1 cellular context compared by ENCODE assay signal in the genomic region with DNA sequence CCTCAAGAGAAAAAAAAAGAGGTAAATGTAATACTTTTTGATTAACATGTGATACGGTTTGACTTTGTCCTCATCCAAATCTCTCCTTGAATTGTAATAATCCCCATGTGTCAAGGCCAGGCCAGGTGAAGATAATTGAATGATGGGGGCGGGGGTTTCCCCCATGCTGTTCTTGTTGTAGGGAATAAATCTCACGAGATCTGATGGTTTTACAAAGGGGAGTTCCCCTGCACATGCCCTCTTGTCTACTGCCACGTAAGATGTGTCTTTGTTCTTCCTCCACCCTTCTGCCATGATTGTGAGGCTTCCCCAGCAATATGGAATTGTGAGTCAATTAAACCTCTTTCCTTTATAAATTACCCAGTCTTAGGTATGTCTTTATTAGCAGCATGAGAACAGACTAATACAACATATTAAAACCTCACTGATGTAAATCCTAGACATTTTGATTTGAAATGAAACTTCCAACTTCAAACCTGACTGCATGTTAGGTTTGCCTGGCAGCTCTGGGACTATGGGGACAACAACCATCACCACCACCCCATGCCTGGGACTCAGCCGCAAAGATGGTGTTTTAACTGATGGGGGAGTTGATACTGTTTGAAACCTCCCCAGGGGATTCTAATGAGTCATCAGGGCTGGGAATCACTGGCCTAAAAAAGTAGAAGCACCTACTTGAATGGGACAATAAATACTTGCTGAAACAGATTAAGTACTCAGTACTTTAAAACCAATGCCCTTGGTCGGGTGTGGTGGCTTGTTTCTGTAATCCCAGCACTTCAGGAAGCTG.
A peak's percentile ranks its signal among the peaks of the same experiment; 100 is the strongest.
TF ChIP-seq lines count a peak whose summit lies in the region.

No MANE protein-coding gene starts in this region.

TF ChIP-seq in GM12878, 131 proteins besides CTCF, POLR2A, EP300 and RAD21 (continued from another document and continues in another):
- no peak for TF ChIP-seq EED (IDR thresholded peaks at IDR 0.05; ENCODE audit: low read depth)
- TF ChIP-seq MTA3 (IDR thresholded peaks at IDR 0.05; ENCODE audit: borderline replicate concordance, low read length): no peak
- TF ChIP-seq NFXL1 (IDR thresholded peaks at IDR 0.05; ENCODE audit: borderline replicate concordance): no peak
- no peak for TF ChIP-seq SIX5 (IDR thresholded peaks at IDR 0.05; ENCODE audit: low read depth, low read length, severe bottlenecking)
- TF ChIP-seq EGR1 (IDR thresholded peaks at IDR 0.05; ENCODE audit: borderline replicate concordance in 1 of 2, low read depth in 2 of 2, low read length in 2 of 2): peak in 1 of 2 experiments; percentile 69; a peak in 2 of 3 replicates
- TF ChIP-seq MYB (IDR thresholded peaks at IDR 0.05; ENCODE audit: borderline replicate concordance, low read depth, low read length): no peak
- TF ChIP-seq, protein P1, sequence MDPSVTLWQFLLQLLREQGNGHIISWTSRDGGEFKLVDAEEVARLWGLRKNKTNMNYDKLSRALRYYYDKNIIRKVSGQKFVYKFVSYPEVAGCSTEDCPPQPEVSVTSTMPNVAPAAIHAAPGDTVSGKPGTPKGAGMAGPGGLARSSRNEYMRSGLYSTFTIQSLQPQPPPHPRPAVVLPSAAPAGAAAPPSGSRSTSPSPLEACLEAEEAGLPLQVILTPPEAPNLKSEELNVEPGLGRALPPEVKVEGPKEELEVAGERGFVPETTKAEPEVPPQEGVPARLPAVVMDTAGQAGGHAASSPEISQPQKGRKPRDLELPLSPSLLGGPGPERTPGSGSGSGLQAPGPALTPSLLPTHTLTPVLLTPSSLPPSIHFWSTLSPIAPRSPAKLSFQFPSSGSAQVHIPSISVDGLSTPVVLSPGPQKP (IDR thresholded peaks at IDR 0.05; ENCODE audit: low read depth, low read length): no peak
- no peak for TF ChIP-seq CREM (IDR thresholded peaks at IDR 0.05; ENCODE audit: low read depth)
- no peak for TF ChIP-seq NR2F1 (conservative IDR thresholded peaks at IDR 0.05)
- TF ChIP-seq TARDBP (IDR thresholded peaks at IDR 0.05; ENCODE audit: borderline replicate concordance): no peak
- no peak for TF ChIP-seq SP1 (IDR thresholded peaks at IDR 0.05; ENCODE audit: low read depth, low read length)
- 0 out of 2 replicates have a peak, but pooled peaks have one; percentile 44 for TF ChIP-seq MTA2 (IDR thresholded peaks at IDR 0.05; ENCODE audit: low read depth)
- TF ChIP-seq, protein P2, sequence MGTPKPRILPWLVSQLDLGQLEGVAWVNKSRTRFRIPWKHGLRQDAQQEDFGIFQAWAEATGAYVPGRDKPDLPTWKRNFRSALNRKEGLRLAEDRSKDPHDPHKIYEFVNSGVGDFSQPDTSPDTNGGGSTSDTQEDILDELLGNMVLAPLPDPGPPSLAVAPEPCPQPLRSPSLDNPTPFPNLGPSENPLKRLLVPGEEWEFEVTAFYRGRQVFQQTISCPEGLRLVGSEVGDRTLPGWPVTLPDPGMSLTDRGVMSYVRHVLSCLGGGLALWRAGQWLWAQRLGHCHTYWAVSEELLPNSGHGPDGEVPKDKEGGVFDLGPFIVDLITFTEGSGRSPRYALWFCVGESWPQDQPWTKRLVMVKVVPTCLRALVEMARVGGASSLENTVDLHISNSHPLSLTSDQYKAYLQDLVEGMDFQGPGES (IDR thresholded peaks at IDR 0.05): no peak
- no peak for TF ChIP-seq CEBPB (IDR thresholded peaks at IDR 0.05; ENCODE audit: borderline replicate concordance in 1 of 2, low read depth in 2 of 2, low read length in 2 of 2)
- no peak for TF ChIP-seq TCF3 (IDR thresholded peaks at IDR 0.05; ENCODE audit: borderline replicate concordance, insufficient read depth, low read depth, low read length)
- TF ChIP-seq IRF4 (IDR thresholded peaks at IDR 0.05; ENCODE audit: low read depth, low read length): no peak
- peak; percentile 86 for TF ChIP-seq MEF2B (IDR thresholded peaks at IDR 0.05; ENCODE audit: partially characterized antibody, poor library complexity, severe bottlenecking)
- TF ChIP-seq ZNF622 (IDR thresholded peaks at IDR 0.05): no peak
- TF ChIP-seq STAT3 (IDR thresholded peaks at IDR 0.05; ENCODE audit: low read depth, low read length): no peak
- TF ChIP-seq, protein P3, sequence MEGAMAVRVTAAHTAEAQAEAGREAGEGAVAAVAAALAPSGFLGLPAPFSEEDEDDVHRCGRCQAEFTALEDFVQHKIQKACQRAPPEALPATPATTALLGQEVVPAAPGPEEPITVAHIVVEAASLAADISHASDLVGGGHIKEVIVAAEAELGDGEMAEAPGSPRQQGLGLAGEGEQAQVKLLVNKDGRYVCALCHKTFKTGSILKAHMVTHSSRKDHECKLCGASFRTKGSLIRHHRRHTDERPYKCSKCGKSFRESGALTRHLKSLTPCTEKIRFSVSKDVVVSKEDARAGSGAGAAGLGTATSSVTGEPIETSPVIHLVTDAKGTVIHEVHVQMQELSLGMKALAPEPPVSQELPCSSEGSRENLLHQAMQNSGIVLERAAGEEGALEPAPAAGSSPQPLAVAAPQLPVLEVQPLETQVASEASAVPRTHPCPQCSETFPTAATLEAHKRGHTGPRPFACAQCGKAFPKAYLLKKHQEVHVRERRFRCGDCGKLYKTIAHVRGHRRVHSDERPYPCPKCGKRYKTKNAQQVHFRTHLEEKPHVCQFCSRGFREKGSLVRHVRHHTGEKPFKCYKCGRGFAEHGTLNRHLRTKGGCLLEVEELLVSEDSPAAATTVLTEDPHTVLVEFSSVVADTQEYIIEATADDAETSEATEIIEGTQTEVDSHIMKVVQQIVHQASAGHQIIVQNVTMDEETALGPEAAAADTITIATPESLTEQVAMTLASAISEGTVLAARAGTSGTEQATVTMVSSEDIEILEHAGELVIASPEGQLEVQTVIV (IDR thresholded peaks at IDR 0.05; ENCODE audit: borderline replicate concordance, partially characterized antibody): no peak
- TF ChIP-seq, protein P4, sequence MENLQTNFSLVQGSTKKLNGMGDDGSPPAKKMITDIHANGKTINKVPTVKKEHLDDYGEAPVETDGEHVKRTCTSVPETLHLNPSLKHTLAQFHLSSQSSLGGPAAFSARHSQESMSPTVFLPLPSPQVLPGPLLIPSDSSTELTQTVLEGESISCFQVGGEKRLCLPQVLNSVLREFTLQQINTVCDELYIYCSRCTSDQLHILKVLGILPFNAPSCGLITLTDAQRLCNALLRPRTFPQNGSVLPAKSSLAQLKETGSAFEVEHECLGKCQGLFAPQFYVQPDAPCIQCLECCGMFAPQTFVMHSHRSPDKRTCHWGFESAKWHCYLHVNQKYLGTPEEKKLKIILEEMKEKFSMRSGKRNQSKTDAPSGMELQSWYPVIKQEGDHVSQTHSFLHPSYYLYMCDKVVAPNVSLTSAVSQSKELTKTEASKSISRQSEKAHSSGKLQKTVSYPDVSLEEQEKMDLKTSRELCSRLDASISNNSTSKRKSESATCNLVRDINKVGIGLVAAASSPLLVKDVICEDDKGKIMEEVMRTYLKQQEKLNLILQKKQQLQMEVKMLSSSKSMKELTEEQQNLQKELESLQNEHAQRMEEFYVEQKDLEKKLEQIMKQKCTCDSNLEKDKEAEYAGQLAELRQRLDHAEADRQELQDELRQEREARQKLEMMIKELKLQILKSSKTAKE (IDR thresholded peaks at IDR 0.05; ENCODE audit: low read depth, poor library complexity, severe bottlenecking): no peak
- TF ChIP-seq, protein P5, sequence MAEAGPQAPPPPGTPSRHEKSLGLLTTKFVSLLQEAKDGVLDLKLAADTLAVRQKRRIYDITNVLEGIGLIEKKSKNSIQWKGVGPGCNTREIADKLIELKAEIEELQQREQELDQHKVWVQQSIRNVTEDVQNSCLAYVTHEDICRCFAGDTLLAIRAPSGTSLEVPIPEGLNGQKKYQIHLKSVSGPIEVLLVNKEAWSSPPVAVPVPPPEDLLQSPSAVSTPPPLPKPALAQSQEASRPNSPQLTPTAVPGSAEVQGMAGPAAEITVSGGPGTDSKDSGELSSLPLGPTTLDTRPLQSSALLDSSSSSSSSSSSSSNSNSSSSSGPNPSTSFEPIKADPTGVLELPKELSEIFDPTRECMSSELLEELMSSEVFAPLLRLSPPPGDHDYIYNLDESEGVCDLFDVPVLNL (IDR thresholded peaks at IDR 0.05; ENCODE audit: low read depth, low read length): no peak
- TF ChIP-seq SMAD1 (IDR thresholded peaks at IDR 0.05; ENCODE audit: low read depth, partially characterized antibody): no peak
- TF ChIP-seq JUND (IDR thresholded peaks at IDR 0.05; ENCODE audit: low read depth, low read length): no peak
- TF ChIP-seq, protein P6, sequence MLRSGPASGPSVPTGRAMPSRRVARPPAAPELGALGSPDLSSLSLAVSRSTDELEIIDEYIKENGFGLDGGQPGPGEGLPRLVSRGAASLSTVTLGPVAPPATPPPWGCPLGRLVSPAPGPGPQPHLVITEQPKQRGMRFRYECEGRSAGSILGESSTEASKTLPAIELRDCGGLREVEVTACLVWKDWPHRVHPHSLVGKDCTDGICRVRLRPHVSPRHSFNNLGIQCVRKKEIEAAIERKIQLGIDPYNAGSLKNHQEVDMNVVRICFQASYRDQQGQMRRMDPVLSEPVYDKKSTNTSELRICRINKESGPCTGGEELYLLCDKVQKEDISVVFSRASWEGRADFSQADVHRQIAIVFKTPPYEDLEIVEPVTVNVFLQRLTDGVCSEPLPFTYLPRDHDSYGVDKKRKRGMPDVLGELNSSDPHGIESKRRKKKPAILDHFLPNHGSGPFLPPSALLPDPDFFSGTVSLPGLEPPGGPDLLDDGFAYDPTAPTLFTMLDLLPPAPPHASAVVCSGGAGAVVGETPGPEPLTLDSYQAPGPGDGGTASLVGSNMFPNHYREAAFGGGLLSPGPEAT (IDR thresholded peaks at IDR 0.05; ENCODE audit: low read depth): 0 out of 2 replicates have a peak, but pooled peaks have one; percentile 26
- no peak for TF ChIP-seq FOXK2 (IDR thresholded peaks at IDR 0.05)
- no peak for TF ChIP-seq TCF7 (IDR thresholded peaks at IDR 0.05; ENCODE audit: borderline replicate concordance)
- TF ChIP-seq RBBP5 (conservative IDR thresholded peaks at IDR 0.05): no peak
- TF ChIP-seq, protein P7, sequence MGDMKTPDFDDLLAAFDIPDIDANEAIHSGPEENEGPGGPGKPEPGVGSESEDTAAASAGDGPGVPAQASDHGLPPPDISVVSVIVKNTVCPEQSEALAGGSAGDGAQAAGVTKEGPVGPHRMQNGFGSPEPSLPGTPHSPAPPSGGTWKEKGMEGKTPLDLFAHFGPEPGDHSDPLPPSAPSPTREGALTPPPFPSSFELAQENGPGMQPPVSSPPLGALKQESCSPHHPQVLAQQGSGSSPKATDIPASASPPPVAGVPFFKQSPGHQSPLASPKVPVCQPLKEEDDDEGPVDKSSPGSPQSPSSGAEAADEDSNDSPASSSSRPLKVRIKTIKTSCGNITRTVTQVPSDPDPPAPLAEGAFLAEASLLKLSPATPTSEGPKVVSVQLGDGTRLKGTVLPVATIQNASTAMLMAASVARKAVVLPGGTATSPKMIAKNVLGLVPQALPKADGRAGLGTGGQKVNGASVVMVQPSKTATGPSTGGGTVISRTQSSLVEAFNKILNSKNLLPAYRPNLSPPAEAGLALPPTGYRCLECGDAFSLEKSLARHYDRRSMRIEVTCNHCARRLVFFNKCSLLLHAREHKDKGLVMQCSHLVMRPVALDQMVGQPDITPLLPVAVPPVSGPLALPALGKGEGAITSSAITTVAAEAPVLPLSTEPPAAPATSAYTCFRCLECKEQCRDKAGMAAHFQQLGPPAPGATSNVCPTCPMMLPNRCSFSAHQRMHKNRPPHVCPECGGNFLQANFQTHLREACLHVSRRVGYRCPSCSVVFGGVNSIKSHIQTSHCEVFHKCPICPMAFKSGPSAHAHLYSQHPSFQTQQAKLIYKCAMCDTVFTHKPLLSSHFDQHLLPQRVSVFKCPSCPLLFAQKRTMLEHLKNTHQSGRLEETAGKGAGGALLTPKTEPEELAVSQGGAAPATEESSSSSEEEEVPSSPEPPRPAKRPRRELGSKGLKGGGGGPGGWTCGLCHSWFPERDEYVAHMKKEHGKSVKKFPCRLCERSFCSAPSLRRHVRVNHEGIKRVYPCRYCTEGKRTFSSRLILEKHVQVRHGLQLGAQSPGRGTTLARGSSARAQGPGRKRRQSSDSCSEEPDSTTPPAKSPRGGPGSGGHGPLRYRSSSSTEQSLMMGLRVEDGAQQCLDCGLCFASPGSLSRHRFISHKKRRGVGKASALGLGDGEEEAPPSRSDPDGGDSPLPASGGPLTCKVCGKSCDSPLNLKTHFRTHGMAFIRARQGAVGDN (IDR thresholded peaks at IDR 0.05): peak; percentile 58
- no peak for TF ChIP-seq SIN3A (IDR thresholded peaks at IDR 0.05; ENCODE audit: low read depth, low read length)
- TF ChIP-seq HDAC2 (IDR thresholded peaks at IDR 0.05): no peak
- no peak for TF ChIP-seq HCFC1 (IDR thresholded peaks at IDR 0.05; ENCODE audit: low read length)
- TF ChIP-seq, protein P8, sequence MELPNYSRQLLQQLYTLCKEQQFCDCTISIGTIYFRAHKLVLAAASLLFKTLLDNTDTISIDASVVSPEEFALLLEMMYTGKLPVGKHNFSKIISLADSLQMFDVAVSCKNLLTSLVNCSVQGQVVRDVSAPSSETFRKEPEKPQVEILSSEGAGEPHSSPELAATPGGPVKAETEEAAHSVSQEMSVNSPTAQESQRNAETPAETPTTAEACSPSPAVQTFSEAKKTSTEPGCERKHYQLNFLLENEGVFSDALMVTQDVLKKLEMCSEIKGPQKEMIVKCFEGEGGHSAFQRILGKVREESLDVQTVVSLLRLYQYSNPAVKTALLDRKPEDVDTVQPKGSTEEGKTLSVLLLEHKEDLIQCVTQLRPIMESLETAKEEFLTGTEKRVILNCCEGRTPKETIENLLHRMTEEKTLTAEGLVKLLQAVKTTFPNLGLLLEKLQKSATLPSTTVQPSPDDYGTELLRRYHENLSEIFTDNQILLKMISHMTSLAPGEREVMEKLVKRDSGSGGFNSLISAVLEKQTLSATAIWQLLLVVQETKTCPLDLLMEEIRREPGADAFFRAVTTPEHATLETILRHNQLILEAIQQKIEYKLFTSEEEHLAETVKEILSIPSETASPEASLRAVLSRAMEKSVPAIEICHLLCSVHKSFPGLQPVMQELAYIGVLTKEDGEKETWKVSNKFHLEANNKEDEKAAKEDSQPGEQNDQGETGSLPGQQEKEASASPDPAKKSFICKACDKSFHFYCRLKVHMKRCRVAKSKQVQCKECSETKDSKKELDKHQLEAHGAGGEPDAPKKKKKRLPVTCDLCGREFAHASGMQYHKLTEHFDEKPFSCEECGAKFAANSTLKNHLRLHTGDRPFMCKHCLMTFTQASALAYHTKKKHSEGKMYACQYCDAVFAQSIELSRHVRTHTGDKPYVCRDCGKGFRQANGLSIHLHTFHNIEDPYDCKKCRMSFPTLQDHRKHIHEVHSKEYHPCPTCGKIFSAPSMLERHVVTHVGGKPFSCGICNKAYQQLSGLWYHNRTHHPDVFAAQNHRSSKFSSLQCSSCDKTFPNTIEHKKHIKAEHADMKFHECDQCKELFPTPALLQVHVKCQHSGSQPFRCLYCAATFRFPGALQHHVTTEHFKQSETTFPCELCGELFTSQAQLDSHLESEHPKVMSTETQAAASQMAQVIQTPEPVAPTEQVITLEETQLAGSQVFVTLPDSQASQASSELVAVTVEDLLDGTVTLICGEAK (IDR thresholded peaks at IDR 0.05; ENCODE audit: borderline replicate concordance): no peak
- no peak for TF ChIP-seq CREB1 (IDR thresholded peaks at IDR 0.05; ENCODE audit: low read depth)
- TF ChIP-seq ZNF217 (IDR thresholded peaks at IDR 0.05): no peak
- no peak for TF ChIP-seq RAD51 (IDR thresholded peaks at IDR 0.05)
- no peak for TF ChIP-seq PAX5 (IDR thresholded peaks at IDR 0.05; ENCODE audit: borderline replicate concordance, low read depth, low read length)
- TF ChIP-seq RB1 (IDR thresholded peaks at IDR 0.05; ENCODE audit: borderline replicate concordance): no peak
- TF ChIP-seq, protein P9, sequence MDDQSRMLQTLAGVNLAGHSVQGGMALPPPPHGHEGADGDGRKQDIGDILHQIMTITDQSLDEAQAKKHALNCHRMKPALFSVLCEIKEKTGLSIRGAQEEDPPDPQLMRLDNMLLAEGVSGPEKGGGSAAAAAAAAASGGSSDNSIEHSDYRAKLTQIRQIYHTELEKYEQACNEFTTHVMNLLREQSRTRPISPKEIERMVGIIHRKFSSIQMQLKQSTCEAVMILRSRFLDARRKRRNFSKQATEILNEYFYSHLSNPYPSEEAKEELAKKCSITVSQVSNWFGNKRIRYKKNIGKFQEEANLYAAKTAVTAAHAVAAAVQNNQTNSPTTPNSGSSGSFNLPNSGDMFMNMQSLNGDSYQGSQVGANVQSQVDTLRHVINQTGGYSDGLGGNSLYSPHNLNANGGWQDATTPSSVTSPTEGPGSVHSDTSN (IDR thresholded peaks at IDR 0.05; ENCODE audit: insufficient replicate concordance, low read depth, low read length): no peak
